In the genomic region with DNA sequence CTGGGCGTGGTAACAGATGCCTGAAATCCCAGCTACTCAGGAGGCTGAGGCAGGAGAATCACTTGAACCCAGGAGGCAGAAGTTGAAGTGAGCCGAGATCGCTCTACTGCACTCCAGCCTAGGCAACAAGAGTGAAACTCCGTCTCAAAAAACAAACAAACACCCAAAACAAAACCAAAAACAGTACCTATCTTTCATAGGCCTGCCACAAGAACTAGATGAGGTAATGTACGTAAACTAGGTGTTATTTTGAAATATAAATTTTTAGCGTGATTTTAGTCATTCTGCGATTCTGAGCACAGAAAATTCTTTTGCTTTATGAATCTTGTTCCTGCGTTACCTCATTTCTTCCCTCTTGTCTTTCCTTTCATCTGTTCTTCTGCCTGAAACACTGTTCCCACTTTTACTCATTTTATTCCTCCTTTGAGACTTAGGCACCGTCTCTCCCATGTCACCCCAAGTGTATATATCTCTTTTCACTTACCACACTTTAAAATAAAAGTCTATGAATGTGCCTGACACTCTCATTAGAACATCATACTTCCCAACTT, we compare ENCODE assay signal across 19 cellular contexts.
DNase-seq lines count a peak whose midpoint lies in the region; ATAC-seq lines count a peak whose summit lies in the region.
"Had no signal": no experiment of that assay in that cellular context is flagged by ENCODE, and none has a peak within 500 bp of the region (broad histone marks: within the 10 kb centered on the region; RNA-seq: fewer than 3 reads in every experiment).

No MANE protein-coding gene starts in this region.

- POLR2A ChIA-PET in T-cell (lab: Charles Lee) = no interaction called here

- H3K27me3 Mint-ChIP-seq in stimulated activated naive B cell treated with anti-CD40 and anti-IgM and Interleukin-4, amounts not matched to agents 10 μg/mL and 1 μg/mL and 100 μg/mL, for 72 hours = peaks cover 0 to 3% of the 10 kb centered on the region in 2 donors
- H3K27me3 Mint-ChIP-seq in T-cell = peaks cover 2 to 6% of the 10 kb centered on the region in 2 donors
- H3K27me3 Mint-ChIP-seq: CD4-positive, alpha-beta T cell had no signal

- peaks cover 0 to 2% of the 10 kb centered on the region in 2 donors for H3K9me3 Mint-ChIP-seq in stimulated activated naive B cell treated with anti-CD40 and anti-IgM and Interleukin-4, amounts not matched to agents 10 μg/mL and 1 μg/mL and 100 μg/mL, for 72 hours
- H3K9me3 Mint-ChIP-seq in T-cell = peaks cover 0 to 7% (median 0%) of the 10 kb centered on the region in 3 donors
- H3K9me3 Mint-ChIP-seq: CD4-positive, alpha-beta T cell had no signal

- CTCF ChIA-PET in T-cell (lab: Charles Lee) = no interaction called here

- DNase-seq in stimulated activated naive B cell treated with anti-CD40 and anti-IgM and Interleukin-4, amounts not matched to agents 10 μg/mL and 1 μg/mL and 100 μg/mL, for 72 hours = no peak
- DNase-seq in MG63 = no peak
- DNase-seq in T-cell = no peak
- DNase-seq: CD4-positive, alpha-beta T cell; DMS79 treated with DMSO at 0.1 percent for 48 hours; MV-4-11; NCI-H1436; NCI-H2029; NCI-H2171; NCI-H82; PC-3; SJCRH30; T-helper 2 cell had no signal

- no peak overlapping the region for H3K27ac Mint-ChIP-seq in stimulated activated naive B cell treated with anti-CD40 and anti-IgM and Interleukin-4, amounts not matched to agents 10 μg/mL and 1 μg/mL and 100 μg/mL, for 72 hours
- no peak overlapping the region for H3K27ac Mint-ChIP-seq in T-cell
- H3K27ac Mint-ChIP-seq: B cell; CD4-positive, alpha-beta T cell had no signal

- no peaks in the 10 kb centered on the region for H3K36me3 Mint-ChIP-seq in stimulated activated naive B cell treated with anti-CD40 and anti-IgM and Interleukin-4, amounts not matched to agents 10 μg/mL and 1 μg/mL and 100 μg/mL, for 72 hours
- H3K36me3 Mint-ChIP-seq in T-cell = no peaks in the 10 kb centered on the region

- H3K4me3 ChIP-seq in MG63 = no peak overlapping the region
- H3K4me3 ChIP-seq: K562, SJCRH30 had no signal

- no peaks in the 10 kb centered on the region for H3K36me3 ChIP-seq in MG63
- H3K36me3 ChIP-seq: SJCRH30 had no signal

- H3K27me3 ChIP-seq in MG63 = no peaks in the 10 kb centered on the region
- H3K27me3 ChIP-seq: SJCRH30 had no signal

- no peaks in the 10 kb centered on the region for H3K9me3 ChIP-seq in MG63
- H3K9me3 ChIP-seq: SJCRH30 had no signal

- ATAC-seq in GM18520 (IDR thresholded peaks at IDR 0.05; ENCODE audit: unreplicated experiment) (peak; percentile 68), GM21515 (IDR thresholded peaks at IDR 0.05; ENCODE audit: unreplicated experiment) (peak; percentile 77), HG03342 (IDR thresholded peaks at IDR 0.05; ENCODE audit: unreplicated experiment) (peak; percentile 53), T-cell (replicated peaks in 1 of 4) (no peak), GM21737 (IDR thresholded peaks at IDR 0.05; ENCODE audit: unreplicated experiment) (no peak)
- no peak for ATAC-seq in stimulated activated naive B cell treated with anti-CD40 and anti-IgM and Interleukin-4, amounts not matched to agents 10 μg/mL and 1 μg/mL and 100 μg/mL, for 72 hours (replicated peaks)
- ATAC-seq: K562, PC-3 had no signal

- peaks cover 4 to 8% of the 10 kb centered on the region in 2 donors for H3K4me1 Mint-ChIP-seq in stimulated activated naive B cell treated with anti-CD40 and anti-IgM and Interleukin-4, amounts not matched to agents 10 μg/mL and 1 μg/mL and 100 μg/mL, for 72 hours
- no peaks in the 10 kb centered on the region for H3K4me1 Mint-ChIP-seq in T-cell

- no peak overlapping the region for H3K4me3 Mint-ChIP-seq in stimulated activated naive B cell treated with anti-CD40 and anti-IgM and Interleukin-4, amounts not matched to agents 10 μg/mL and 1 μg/mL and 100 μg/mL, for 72 hours
- no peak overlapping the region for H3K4me3 Mint-ChIP-seq in T-cell
- H3K4me3 Mint-ChIP-seq: B cell; CD4-positive, alpha-beta T cell had no signal

Comparison
In these comparisons a context has a peak if more than half of its experiments do, and no peak if none do; other contexts are left out.
1. ATAC-seq: peak in GM18520 (single experiment), GM21515 (single experiment) and HG03342 (single experiment); none in stimulated activated naive B cell treated with anti-CD40 and anti-IgM and Interleukin-4, amounts not matched to agents 10 μg/mL and 1 μg/mL and 100 μg/mL, for 72 hours (0 of 2), T-cell (0 of 4) and GM21737 (single experiment).